In the genomic region with DNA sequence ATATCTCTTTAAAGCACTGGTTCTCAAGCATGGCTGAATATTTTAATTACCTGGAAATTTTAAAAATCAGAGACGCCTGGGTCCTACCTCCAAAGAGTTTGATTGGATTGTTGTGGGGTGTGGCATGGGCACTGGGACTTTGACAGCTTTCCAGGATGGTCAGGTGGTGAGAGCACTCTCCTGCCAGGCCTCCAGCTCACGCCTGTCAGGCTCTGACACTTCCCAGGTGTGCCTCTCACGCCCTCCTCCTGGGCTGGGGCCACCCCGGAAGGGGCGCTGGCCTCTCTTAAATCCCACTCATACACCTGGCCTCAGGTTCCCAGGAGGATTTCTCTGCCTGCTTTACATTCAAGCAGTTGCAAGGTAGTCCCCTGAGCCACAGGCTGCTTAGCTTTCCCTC, we compare ENCODE assay signal across 15 cellular contexts. TPM values are rescaled to one million over a fixed set of nuclear protein-coding genes. Genes with fewer than 3 reads are reported as not detected.
DNase-seq lines count a peak whose midpoint lies in the region; ATAC-seq, FAIRE-seq and TF ChIP-seq lines count a peak whose summit lies in the region.
"Had no signal": no experiment of that assay in that cellular context is flagged by ENCODE, and none has a peak within 500 bp of the region (broad histone marks: within the 10 kb centered on the region; RNA-seq: fewer than 3 reads in every experiment).

No MANE protein-coding gene starts in this region.

- H3K9me3 ChIP-seq in HUES64 (ENCODE audit: insufficient read depth, low read depth, low read length) (no peaks in the 10 kb centered on the region), spleen (no peaks in the 10 kb centered on the region)
- H3K9me3 ChIP-seq: gastrocnemius medialis had no signal

- intact Hi-C loops in spleen (cut with DNase I; ENCODE audit: low total_unique reads): no loop called here

- H3K9me3 Mint-ChIP-seq in chondrocyte (ENCODE audit: low read depth): no peaks in the 10 kb centered on the region

- H3K4me1 ChIP-seq in HUES64 (ENCODE audit: insufficient read depth, low read length): peaks cover 37% of the 10 kb centered on the region
- H3K4me1 ChIP-seq in spleen: peaks cover 0 to 28% (median 17%) of the 10 kb centered on the region in 6 donors

- H3K27me3 Mint-ChIP-seq in chondrocyte (ENCODE audit: low read depth): no peaks in the 10 kb centered on the region

- TF ChIP-seq CTCF in chondrocyte (IDR thresholded peaks at IDR 0.05) (no peak), spleen (IDR thresholded peaks at IDR 0.05 in 8 of 11, conservative IDR thresholded peaks at IDR 0.05 in 3 of 11) (no peak)

- no peaks in the 10 kb centered on the region for H3K36me3 ChIP-seq in HUES64 (ENCODE audit: insufficient read depth, low read length)
- H3K36me3 ChIP-seq in spleen: no peaks in the 10 kb centered on the region
- H3K36me3 ChIP-seq: gastrocnemius medialis had no signal

- WGBS in HUES64: 83% methylated on average over 5 of the region's 5 CpGs
- 66 to 91% (median 72%) methylated on average over 5 of the region's 5 CpGs for WGBS in spleen, 5 donors

- DNase-seq in chondrocyte (ENCODE audit: low spot score): no peak
- no peak for DNase-seq in left lobe of liver (ENCODE audit: low spot score)
- DNase-seq in spleen: no peak
- no peak for DNase-seq in occipital lobe (lab: John Stamatoyannopoulos, UW)
- DNase-seq in GM12892 (ENCODE audit: insufficient read length): no peak
- DNase-seq in kidney glomerular epithelial cell (lab: John Stamatoyannopoulos, UW): no peak
- DNase-seq: activated naive CD4-positive, alpha-beta T cell treated with Interleukin-2 at 50 U/mL for 16 hours; CD4-positive, CD25-positive, alpha-beta regulatory T cell; gastrocnemius medialis; GF-D8; NCI-H1436 had no signal

- peaks cover 81% of the 10 kb centered on the region for H3K4me1 Mint-ChIP-seq in chondrocyte (ENCODE audit: low read depth)
- H3K4me1 Mint-ChIP-seq: CD4-positive, CD25-positive, alpha-beta regulatory T cell had no signal

- peak overlapping the region; percentile 97 for H3K27ac Mint-ChIP-seq in chondrocyte (ENCODE audit: unreplicated experiment)
- H3K27ac Mint-ChIP-seq: CD4-positive, CD25-positive, alpha-beta regulatory T cell had no signal

- H3K4me3 ChIP-seq in HUES64 (ENCODE audit: low read length): no peak overlapping the region
- no peak overlapping the region for H3K4me3 ChIP-seq in spleen
- H3K4me3 ChIP-seq: gastrocnemius medialis had no signal

- no peak for FAIRE-seq in GM12892 (lab: Jason Lieb, UNC)
- FAIRE-seq: colon had no signal

- no peak overlapping the region; the same call in 1 of the 2 replicates for H3K9ac ChIP-seq in HUES64 (ENCODE audit: low read depth, low read length)

- H3K27ac ChIP-seq in HUES64 (ENCODE audit: low read depth, low read length) (peak overlapping the region; percentile 77), spleen (peak overlapping the region in 5 of 8 donors; percentile 22 to 63 (median 49))

- H3K36me3 Mint-ChIP-seq in chondrocyte (ENCODE audit: low read depth): no peaks in the 10 kb centered on the region
- H3K36me3 Mint-ChIP-seq: CD4-positive, CD25-positive, alpha-beta regulatory T cell had no signal

- H3K27me3 ChIP-seq in HUES64 (ENCODE audit: insufficient read depth, low read length) (no peaks in the 10 kb centered on the region), spleen (replicated peaks in 1 of 7) (peaks cover 0 to 6% (median 0%) of the 10 kb centered on the region in 7 donors)
- H3K27me3 ChIP-seq: gastrocnemius medialis had no signal

- no peak overlapping the region for H3K4me3 Mint-ChIP-seq in chondrocyte (ENCODE audit: unreplicated experiment)
- H3K4me3 Mint-ChIP-seq: CD4-positive, CD25-positive, alpha-beta regulatory T cell had no signal

- ATAC-seq in left lobe of liver (peak; percentile 80), HG03469 (IDR thresholded peaks at IDR 0.05; ENCODE audit: unreplicated experiment) (no peak)
- ATAC-seq: gastrocnemius medialis had no signal

- TF ChIP-seq POLR2A in spleen (IDR thresholded peaks at IDR 0.05) (no peak), GM12892 (IDR thresholded peaks at IDR 0.05; ENCODE audit: low read depth, low read length) (no peak)

RNA-seq across cellular contexts. Expression of gene AMOTL2, which starts 48.5 kb away (rescaled TPM):
- polyA plus RNA-seq in HUES64 (2013, experiment 1 of 2): 32.8 TPM
- polyA plus RNA-seq in HUES64 (2013, experiment 2 of 2): 42.5 TPM
- total RNA-seq in chondrocyte: 145 to 259 TPM (median 256 TPM) in 3 replicates
- total RNA-seq in left lobe of liver: 26.8 TPM
- 10 to 100 TPM; 27.5 to 83.4 (median 53.1) TPM for total RNA-seq in spleen
- 10 to 100 TPM in 1 of 3 donors, 1 to 10 TPM in 2; 3.8 to 15.7 (median 6.0) TPM for polyA plus RNA-seq in spleen
- total RNA-seq in occipital lobe: 73.8 TPM
- 0.15 TPM for polyA plus RNA-seq in GM12892 (2012; ENCODE audit: missing spikeins)
- total RNA-seq: CD4-positive, CD25-positive, alpha-beta regulatory T cell; T-helper 1 cell treated with Interleukin-12 subunit alpha and Interleukin-12 subunit beta and Interleukin-4 antibody, amounts not matched to agents 30 ng/mL and 1 ng/mL, for 36 hours had no signal
- polyA plus RNA-seq: CD4-positive, CD25-positive, alpha-beta regulatory T cell had no signal
